In genomic region chr17:538096-538973, GRCh38 we compare ENCODE assay signal across 1 cellular context.
TF ChIP-seq lines count a peak whose summit lies in the region.

No MANE protein-coding gene starts in this region.

TF ChIP-seq in K562, 482 proteins besides CTCF, POLR2A, EP300 and RAD21 (continued from another document):
- TF ChIP-seq CHD7 (IDR thresholded peaks at IDR 0.05; ENCODE audit: low read depth, low read length) = no peak
- TF ChIP-seq MTA2 (IDR thresholded peaks at IDR 0.05; ENCODE audit: low read depth) = no peak
- peak; percentile 92 for TF ChIP-seq MAFG (tag; conservative IDR thresholded peaks at IDR 0.05)
- TF ChIP-seq ZNF785 (CRISPR knock-in tag; IDR thresholded peaks at IDR 0.05) = no peak
- no peak for TF ChIP-seq DACH1 (IDR thresholded peaks at IDR 0.05; ENCODE audit: partially characterized antibody)
- peak; percentile 95 for TF ChIP-seq ZNF316 (IDR thresholded peaks at IDR 0.05)
- no peak for TF ChIP-seq CTBP1 (IDR thresholded peaks at IDR 0.05; ENCODE audit: borderline replicate concordance)
- no peak for TF ChIP-seq ARNT (IDR thresholded peaks at IDR 0.05)
- no peak for TF ChIP-seq HDAC1 (IDR thresholded peaks at IDR 0.05)
- peak; percentile 59 for TF ChIP-seq CEBPB (tag; IDR thresholded peaks at IDR 0.05)
- no peak for TF ChIP-seq NKRF (IDR thresholded peaks at IDR 0.05; ENCODE audit: borderline replicate concordance)
- no peak for TF ChIP-seq CEBPG (CRISPR knock-in tag; IDR thresholded peaks at IDR 0.05)
- peak in 1 of 2 experiments; percentile 43; a peak in 2 of 4 replicates for TF ChIP-seq CEBPG (tag; conservative IDR thresholded peaks at IDR 0.05 in 1 of 2, IDR thresholded peaks at IDR 0.05 in 1 of 2)
- TF ChIP-seq RNF219 (CRISPR knock-in tag; IDR thresholded peaks at IDR 0.05) = no peak
- no peak for TF ChIP-seq ZC3H11A (IDR thresholded peaks at IDR 0.05; ENCODE audit: low read depth, low read length)
- peak; percentile 91 for TF ChIP-seq MAFF (IDR thresholded peaks at IDR 0.05; ENCODE audit: low read length)
